Comparison of ENCODE assay signal across 8 cellular contexts in the genomic region with DNA sequence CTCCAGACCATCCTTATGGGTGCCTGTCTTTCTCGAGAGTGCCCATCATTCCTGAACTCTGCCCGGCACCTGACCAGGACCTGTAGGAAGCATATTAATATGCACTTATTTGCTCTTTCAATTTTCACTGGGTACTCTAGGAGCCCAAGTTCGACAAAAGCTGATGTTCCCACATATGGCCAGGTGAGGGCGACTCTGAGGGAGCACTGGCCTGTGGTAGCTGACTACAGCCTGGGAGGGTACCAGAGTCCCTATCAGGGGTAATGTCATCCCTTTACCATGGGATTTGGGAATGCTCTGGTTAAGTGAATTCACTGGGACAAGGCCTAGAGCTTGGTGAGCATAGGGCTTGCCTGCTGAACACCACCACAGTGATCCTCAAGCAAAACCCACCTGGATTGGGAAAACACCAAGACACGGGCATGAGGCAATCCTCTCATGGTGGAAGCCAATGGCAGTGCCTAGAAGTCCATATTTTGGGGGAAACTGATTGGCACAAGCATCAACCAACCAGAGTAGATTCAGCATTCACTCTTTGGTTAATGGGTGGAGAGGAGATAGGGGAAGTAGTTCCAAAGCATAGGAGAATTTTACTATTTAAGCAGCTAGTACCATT.
A peak's percentile ranks its signal among the peaks of the same experiment; 100 is the strongest.
DNase-seq lines count a peak whose midpoint lies in the region; ATAC-seq, FAIRE-seq and TF ChIP-seq lines count a peak whose summit lies in the region.

No MANE protein-coding gene starts in this region.

- no peaks in the 10 kb centered on the region for H3K9me3 Mint-ChIP-seq in CD14-positive monocyte
- H3K9me3 Mint-ChIP-seq in activated CD8-positive, alpha-beta T cell treated with anti-CD3 and anti-CD28 coated beads, Interleukin-2, amount 10 ng/mL, durations not matched to agents 7 days and 5 days (ENCODE audit: insufficient read depth): no peaks in the 10 kb centered on the region

- H3K4me1 ChIP-seq in keratinocyte (ENCODE audit: control insufficient read depth, extremely low read depth, insufficient read depth, low read length): no peaks in the 10 kb centered on the region

- no peak overlapping the region for H2AFZ ChIP-seq in keratinocyte (ENCODE audit: control insufficient read depth, low read length)

- no peak overlapping the region for H3K4me3 Mint-ChIP-seq in CD14-positive monocyte
- H3K4me3 Mint-ChIP-seq in activated CD8-positive, alpha-beta T cell treated with anti-CD3 and anti-CD28 coated beads, Interleukin-2, amount 10 ng/mL, durations not matched to agents 7 days and 5 days: no peak overlapping the region

- no peak overlapping the region for H3K27ac Mint-ChIP-seq in CD14-positive monocyte
- no peak overlapping the region for H3K27ac Mint-ChIP-seq in activated CD8-positive, alpha-beta T cell treated with anti-CD3 and anti-CD28 coated beads, Interleukin-2, amount 10 ng/mL, durations not matched to agents 7 days and 5 days

- no peaks in the 10 kb centered on the region for H3K9me1 ChIP-seq in keratinocyte (ENCODE audit: control insufficient read depth, extremely low read depth, insufficient read depth, low read length)

- POLR2A ChIA-PET in activated CD8-positive, alpha-beta T cell treated with anti-CD3 and anti-CD28 coated beads, Interleukin-2, amount 10 ng/mL, durations not matched to agents 7 days and 5 days (lab: Charles Lee): no interaction called here

- no peak overlapping the region for H3K4me3 ChIP-seq in keratinocyte (ENCODE audit: control insufficient read depth in 2 of 3, extremely low read depth in 1 of 3, insufficient read depth in 2 of 3, low read depth in 1 of 3, low read length in 3 of 3)

- DNase-seq in CD14-positive monocyte (ENCODE audit: low spot score) (no peak), HTR-8/SVneo (ENCODE audit: insufficient read length, low spot score) (peak; percentile 12), keratinocyte (ENCODE audit: low read depth, low spot score) (no peak), kidney glomerular epithelial cell (lab: John Stamatoyannopoulos, UW) (no peak)
- DNase-seq in activated CD8-positive, alpha-beta T cell treated with anti-CD3 and anti-CD28 coated beads, Interleukin-2, amount 10 ng/mL, durations not matched to agents 7 days and 5 days: peak; percentile 51

- dilution Hi-C loops in keratinocyte (cut with MboI; ENCODE audit: extremely low pct_ligation_motif_present, low sequenced_read_pairs): no loop called here

- ATAC-seq in activated CD8-positive, alpha-beta T cell treated with anti-CD3 and anti-CD28 coated beads, Interleukin-2, amount 10 ng/mL, durations not matched to agents 7 days and 5 days: peak; percentile 49
- ATAC-seq in GM19023 (IDR thresholded peaks at IDR 0.05; ENCODE audit: unreplicated experiment): no peak
- ATAC-seq in GM18909 (IDR thresholded peaks at IDR 0.05; ENCODE audit: poor library complexity, unreplicated experiment): no peak
- no peak for ATAC-seq in GM19395 (IDR thresholded peaks at IDR 0.05; ENCODE audit: unreplicated experiment)

- intact Hi-C loops in CD14-positive monocyte (cut with micrococcal nuclease): loop anchor here in 1 of 2 donors (5.0 kb wide), 1 partner anchor 203 kb away; no protein-coding TSS in a partner anchor

- CTCF ChIA-PET in activated CD8-positive, alpha-beta T cell treated with anti-CD3 and anti-CD28 coated beads, Interleukin-2, amount 10 ng/mL, durations not matched to agents 7 days and 5 days (lab: Charles Lee): interaction anchor here (0.7 to 2.1 kb wide), 22 partner anchors 10 to 1317 kb away, joined by 3 to 31 read pairs (median 3); no protein-coding TSS in a partner anchor

- peak; percentile 55 for TF ChIP-seq CTCF in CD14-positive monocyte (IDR thresholded peaks at IDR 0.05)
- peak; percentile 53 to 61 (median 61) for TF ChIP-seq CTCF in keratinocyte (optimal IDR thresholded peaks at IDR 0.05 in 1 of 3, IDR thresholded peaks at IDR 0.05 in 1 of 3, conservative IDR thresholded peaks at IDR 0.05 in 1 of 3; ENCODE audit: extremely low read depth in 1 of 3, insufficient read depth in 2 of 3, low read length in 3 of 3)

- no peaks in the 10 kb centered on the region for H4K20me1 ChIP-seq in keratinocyte (ENCODE audit: control insufficient read depth, extremely low read depth, insufficient read depth, low read length)

- no peaks in the 10 kb centered on the region for H3K9me3 ChIP-seq in keratinocyte (ENCODE audit: control insufficient read depth, low read depth, low read length)

- H3K4me2 ChIP-seq in keratinocyte (ENCODE audit: control insufficient read depth, extremely low read depth, insufficient read depth, low read depth, low read length): no peak overlapping the region

- H3K27ac ChIP-seq in keratinocyte (ENCODE audit: control insufficient read depth, insufficient read depth, low read length): no peak overlapping the region

- H3K79me2 ChIP-seq in keratinocyte (ENCODE audit: control insufficient read depth, insufficient read depth, low read length): no peaks in the 10 kb centered on the region

- H3K36me3 Mint-ChIP-seq in CD14-positive monocyte: no peaks in the 10 kb centered on the region
- H3K36me3 Mint-ChIP-seq in activated CD8-positive, alpha-beta T cell treated with anti-CD3 and anti-CD28 coated beads, Interleukin-2, amount 10 ng/mL, durations not matched to agents 7 days and 5 days (ENCODE audit: low read depth): no peaks in the 10 kb centered on the region

- H3K36me3 ChIP-seq in keratinocyte (ENCODE audit: control insufficient read depth in 2 of 2, extremely low read depth in 1 of 2, insufficient read depth in 2 of 2, low read length in 2 of 2): no peaks in the 10 kb centered on the region

- H3K27me3 ChIP-seq in keratinocyte (ENCODE audit: control insufficient read depth, extremely low read depth, insufficient read depth, low read length): peaks cover 6% of the 10 kb centered on the region

- no peak overlapping the region for H3K9ac ChIP-seq in keratinocyte (ENCODE audit: control insufficient read depth, extremely low read depth, insufficient read depth, low read length)

- H3K4me1 Mint-ChIP-seq in CD14-positive monocyte: no peaks in the 10 kb centered on the region
- peaks cover 5% of the 10 kb centered on the region for H3K4me1 Mint-ChIP-seq in activated CD8-positive, alpha-beta T cell treated with anti-CD3 and anti-CD28 coated beads, Interleukin-2, amount 10 ng/mL, durations not matched to agents 7 days and 5 days (ENCODE audit: low read depth)

- peaks cover 3 to 5% (median 5%) of the 10 kb centered on the region in 3 donors for H3K27me3 Mint-ChIP-seq in CD14-positive monocyte (ENCODE audit: low read depth in 3 of 3)
- H3K27me3 Mint-ChIP-seq in activated CD8-positive, alpha-beta T cell treated with anti-CD3 and anti-CD28 coated beads, Interleukin-2, amount 10 ng/mL, durations not matched to agents 7 days and 5 days (ENCODE audit: low read depth): no peaks in the 10 kb centered on the region

- FAIRE-seq in HTR-8/SVneo (lab: Jason Lieb, UNC): no peak
- FAIRE-seq in keratinocyte (lab: Jason Lieb, UNC): no peak

Comparison
In these comparisons a context has a peak if more than half of its experiments do, and no peak if none do; other contexts are left out.
1. DNase-seq: peak in HTR-8/SVneo (single experiment) and activated CD8-positive, alpha-beta T cell treated with anti-CD3 and anti-CD28 coated beads, Interleukin-2, amount 10 ng/mL, durations not matched to agents 7 days and 5 days (single experiment); none in CD14-positive monocyte (single experiment), keratinocyte (single experiment) and kidney glomerular epithelial cell (single experiment).